Comparison of ENCODE assay signal across 1 cellular context in the genomic region with DNA sequence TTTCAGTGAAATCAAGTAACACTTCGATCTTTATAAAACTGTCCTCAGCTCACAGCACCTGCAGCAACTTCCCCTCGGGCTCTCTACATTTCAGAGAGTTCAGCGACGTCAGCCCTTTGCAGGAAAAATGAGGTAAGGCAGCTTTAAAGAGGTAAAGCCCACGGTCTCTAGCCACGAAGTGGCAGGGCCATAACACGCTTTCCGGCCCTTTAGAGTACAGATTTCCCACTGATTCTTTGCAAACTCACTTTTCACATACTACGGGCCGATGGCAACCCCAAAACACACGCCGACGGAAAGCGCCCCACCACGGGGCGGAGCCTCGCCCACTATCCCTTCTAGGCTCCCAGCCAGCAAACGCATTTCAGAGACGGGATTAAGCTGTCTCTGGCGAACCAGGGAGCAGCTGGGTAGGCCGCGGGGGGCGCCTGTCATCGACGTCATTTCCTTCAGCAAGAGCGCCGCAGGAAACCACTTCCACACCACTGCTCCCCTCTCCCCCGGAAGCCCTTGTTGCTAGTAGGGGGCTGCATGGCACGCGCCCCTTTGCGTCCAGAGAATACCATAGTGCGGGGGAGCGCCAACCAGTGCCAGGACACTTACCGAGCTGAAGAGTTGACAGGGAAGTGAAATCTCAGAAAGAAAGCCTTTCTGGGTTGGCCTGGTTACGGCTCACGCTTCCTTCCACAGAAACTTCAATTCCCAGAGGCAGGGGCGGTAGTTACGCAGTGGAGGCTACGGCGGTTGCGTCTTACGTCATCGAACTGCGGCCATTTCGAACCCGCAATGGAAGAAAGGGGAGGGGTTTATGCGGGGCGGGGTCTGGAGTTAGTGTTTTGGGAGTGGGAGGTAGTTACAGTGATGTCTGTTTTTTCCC.
TF ChIP-seq lines count a peak whose summit lies in the region.

A gene with protein sequence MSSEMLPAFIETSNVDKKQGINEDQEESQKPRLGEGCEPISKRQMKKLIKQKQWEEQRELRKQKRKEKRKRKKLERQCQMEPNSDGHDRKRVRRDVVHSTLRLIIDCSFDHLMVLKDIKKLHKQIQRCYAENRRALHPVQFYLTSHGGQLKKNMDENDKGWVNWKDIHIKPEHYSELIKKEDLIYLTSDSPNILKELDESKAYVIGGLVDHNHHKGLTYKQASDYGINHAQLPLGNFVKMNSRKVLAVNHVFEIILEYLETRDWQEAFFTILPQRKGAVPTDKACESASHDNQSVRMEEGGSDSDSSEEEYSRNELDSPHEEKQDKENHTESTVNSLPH (minus strand): TSS at position 730 of the 877 bp plus-strand sequence. CDS start 4,701 bp downstream, outside the sequence.

TF ChIP-seq in HEK293, 187 proteins besides CTCF, POLR2A, EP300 and RAD21 (continued from another document):
- TF ChIP-seq, protein P1, sequence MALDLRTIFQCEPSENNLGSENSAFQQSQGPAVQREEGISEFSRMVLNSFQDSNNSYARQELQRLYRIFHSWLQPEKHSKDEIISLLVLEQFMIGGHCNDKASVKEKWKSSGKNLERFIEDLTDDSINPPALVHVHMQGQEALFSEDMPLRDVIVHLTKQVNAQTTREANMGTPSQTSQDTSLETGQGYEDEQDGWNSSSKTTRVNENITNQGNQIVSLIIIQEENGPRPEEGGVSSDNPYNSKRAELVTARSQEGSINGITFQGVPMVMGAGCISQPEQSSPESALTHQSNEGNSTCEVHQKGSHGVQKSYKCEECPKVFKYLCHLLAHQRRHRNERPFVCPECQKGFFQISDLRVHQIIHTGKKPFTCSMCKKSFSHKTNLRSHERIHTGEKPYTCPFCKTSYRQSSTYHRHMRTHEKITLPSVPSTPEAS (tag by site-specific recombination; IDR thresholded peaks at IDR 0.05): no peak
- TF ChIP-seq, protein P2, sequence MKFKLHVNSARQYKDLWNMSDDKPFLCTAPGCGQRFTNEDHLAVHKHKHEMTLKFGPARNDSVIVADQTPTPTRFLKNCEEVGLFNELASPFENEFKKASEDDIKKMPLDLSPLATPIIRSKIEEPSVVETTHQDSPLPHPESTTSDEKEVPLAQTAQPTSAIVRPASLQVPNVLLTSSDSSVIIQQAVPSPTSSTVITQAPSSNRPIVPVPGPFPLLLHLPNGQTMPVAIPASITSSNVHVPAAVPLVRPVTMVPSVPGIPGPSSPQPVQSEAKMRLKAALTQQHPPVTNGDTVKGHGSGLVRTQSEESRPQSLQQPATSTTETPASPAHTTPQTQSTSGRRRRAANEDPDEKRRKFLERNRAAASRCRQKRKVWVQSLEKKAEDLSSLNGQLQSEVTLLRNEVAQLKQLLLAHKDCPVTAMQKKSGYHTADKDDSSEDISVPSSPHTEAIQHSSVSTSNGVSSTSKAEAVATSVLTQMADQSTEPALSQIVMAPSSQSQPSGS (tag by site-specific recombination; IDR thresholded peaks at IDR 0.05; ENCODE audit: low read depth): peak; percentile 96
- TF ChIP-seq, protein P3, sequence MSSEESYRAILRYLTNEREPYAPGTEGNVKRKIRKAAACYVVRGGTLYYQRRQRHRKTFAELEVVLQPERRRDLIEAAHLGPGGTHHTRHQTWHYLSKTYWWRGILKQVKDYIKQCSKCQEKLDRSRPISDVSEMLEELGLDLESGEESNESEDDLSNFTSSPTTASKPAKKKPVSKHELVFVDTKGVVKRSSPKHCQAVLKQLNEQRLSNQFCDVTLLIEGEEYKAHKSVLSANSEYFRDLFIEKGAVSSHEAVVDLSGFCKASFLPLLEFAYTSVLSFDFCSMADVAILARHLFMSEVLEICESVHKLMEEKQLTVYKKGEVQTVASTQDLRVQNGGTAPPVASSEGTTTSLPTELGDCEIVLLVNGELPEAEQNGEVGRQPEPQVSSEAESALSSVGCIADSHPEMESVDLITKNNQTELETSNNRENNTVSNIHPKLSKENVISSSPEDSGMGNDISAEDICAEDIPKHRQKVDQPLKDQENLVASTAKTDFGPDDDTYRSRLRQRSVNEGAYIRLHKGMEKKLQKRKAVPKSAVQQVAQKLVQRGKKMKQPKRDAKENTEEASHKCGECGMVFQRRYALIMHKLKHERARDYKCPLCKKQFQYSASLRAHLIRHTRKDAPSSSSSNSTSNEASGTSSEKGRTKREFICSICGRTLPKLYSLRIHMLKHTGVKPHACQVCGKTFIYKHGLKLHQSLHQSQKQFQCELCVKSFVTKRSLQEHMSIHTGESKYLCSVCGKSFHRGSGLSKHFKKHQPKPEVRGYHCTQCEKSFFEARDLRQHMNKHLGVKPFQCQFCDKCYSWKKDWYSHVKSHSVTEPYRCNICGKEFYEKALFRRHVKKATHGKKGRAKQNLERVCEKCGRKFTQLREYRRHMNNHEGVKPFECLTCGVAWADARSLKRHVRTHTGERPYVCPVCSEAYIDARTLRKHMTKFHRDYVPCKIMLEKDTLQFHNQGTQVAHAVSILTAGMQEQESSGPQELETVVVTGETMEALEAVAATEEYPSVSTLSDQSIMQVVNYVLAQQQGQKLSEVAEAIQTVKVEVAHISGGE (tag by site-specific recombination; conservative IDR thresholded peaks at IDR 0.05; ENCODE audit: low read depth): peak; percentile 92
- TF ChIP-seq ZNF558 (tag by site-specific recombination; IDR thresholded peaks at IDR 0.05) (no peak), ZNF324 (tag by site-specific recombination; IDR thresholded peaks at IDR 0.05) (no peak), GFI1B (tag by site-specific recombination; IDR thresholded peaks at IDR 0.05) (no peak), ZBTB17 (tag by site-specific recombination; IDR thresholded peaks at IDR 0.05) (peak; percentile 65), SP2 (tag by site-specific recombination; IDR thresholded peaks at IDR 0.05) (peak; percentile 83), WT1 (tag by site-specific recombination; IDR thresholded peaks at IDR 0.05) (no peak), GLI4 (tag by site-specific recombination; IDR thresholded peaks at IDR 0.05) (no peak), OSR2 (tag by site-specific recombination; IDR thresholded peaks at IDR 0.05) (peak; percentile 45; the same call in 1 of the 2 replicates), ZNF544 (tag by site-specific recombination; IDR thresholded peaks at IDR 0.05) (no peak), ZNF792 (tag by site-specific recombination; IDR thresholded peaks at IDR 0.05) (no peak), ZNF768 (tag by site-specific recombination; IDR thresholded peaks at IDR 0.05) (no peak), ZNF2 (tag by site-specific recombination; IDR thresholded peaks at IDR 0.05) (peak; percentile 47; the same call in 1 of the 2 replicates), ZSCAN16 (tag by site-specific recombination; IDR thresholded peaks at IDR 0.05) (no peak), YY1 (tag by site-specific recombination; IDR thresholded peaks at IDR 0.05) (peak; percentile 17; the same call in 1 of the 2 replicates), GLIS2 (tag by site-specific recombination; IDR thresholded peaks at IDR 0.05) (peak; percentile 77), ZNF561 (tag by site-specific recombination; IDR thresholded peaks at IDR 0.05; ENCODE audit: borderline replicate concordance) (peak; percentile 50; the same call in 1 of the 2 replicates), ZNF354C (tag by site-specific recombination; IDR thresholded peaks at IDR 0.05; ENCODE audit: borderline replicate concordance, low read depth) (no peak), TRIM28 (IDR thresholded peaks at IDR 0.05; ENCODE audit: borderline replicate concordance, low read length) (peak; percentile 62; the same call in 1 of the 2 replicates), ZFP37 (tag by site-specific recombination; IDR thresholded peaks at IDR 0.05) (no peak), ZNF24 (tag by site-specific recombination; IDR thresholded peaks at IDR 0.05) (no peak), ZNF350 (tag by site-specific recombination; IDR thresholded peaks at IDR 0.05) (no peak), ZNF114 (tag by site-specific recombination; IDR thresholded peaks at IDR 0.05) (no peak), KLF9 (tag by site-specific recombination; IDR thresholded peaks at IDR 0.05; ENCODE audit: low read depth) (no peak), ZNF658 (tag by site-specific recombination; IDR thresholded peaks at IDR 0.05) (no peak), ZNF223 (tag by site-specific recombination; IDR thresholded peaks at IDR 0.05) (no peak), ZNF623 (tag by site-specific recombination; IDR thresholded peaks at IDR 0.05) (no peak), ZNF266 (tag by site-specific recombination; IDR thresholded peaks at IDR 0.05; ENCODE audit: low read depth) (no peak), ZFP69B (tag by site-specific recombination; IDR thresholded peaks at IDR 0.05) (peak; percentile 60)
- TF ChIP-seq, protein P4, sequence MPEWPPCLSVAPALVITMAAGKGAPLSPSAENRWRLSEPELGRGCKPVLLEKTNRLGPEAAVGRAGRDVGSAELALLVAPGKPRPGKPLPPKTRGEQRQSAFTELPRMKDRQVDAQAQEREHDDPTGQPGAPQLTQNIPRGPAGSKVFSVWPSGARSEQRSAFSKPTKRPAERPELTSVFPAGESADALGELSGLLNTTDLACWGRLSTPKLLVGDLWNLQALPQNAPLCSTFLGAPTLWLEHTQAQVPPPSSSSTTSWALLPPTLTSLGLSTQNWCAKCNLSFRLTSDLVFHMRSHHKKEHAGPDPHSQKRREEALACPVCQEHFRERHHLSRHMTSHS (tag by site-specific recombination; IDR thresholded peaks at IDR 0.05): no peak
- TF ChIP-seq, protein P5, sequence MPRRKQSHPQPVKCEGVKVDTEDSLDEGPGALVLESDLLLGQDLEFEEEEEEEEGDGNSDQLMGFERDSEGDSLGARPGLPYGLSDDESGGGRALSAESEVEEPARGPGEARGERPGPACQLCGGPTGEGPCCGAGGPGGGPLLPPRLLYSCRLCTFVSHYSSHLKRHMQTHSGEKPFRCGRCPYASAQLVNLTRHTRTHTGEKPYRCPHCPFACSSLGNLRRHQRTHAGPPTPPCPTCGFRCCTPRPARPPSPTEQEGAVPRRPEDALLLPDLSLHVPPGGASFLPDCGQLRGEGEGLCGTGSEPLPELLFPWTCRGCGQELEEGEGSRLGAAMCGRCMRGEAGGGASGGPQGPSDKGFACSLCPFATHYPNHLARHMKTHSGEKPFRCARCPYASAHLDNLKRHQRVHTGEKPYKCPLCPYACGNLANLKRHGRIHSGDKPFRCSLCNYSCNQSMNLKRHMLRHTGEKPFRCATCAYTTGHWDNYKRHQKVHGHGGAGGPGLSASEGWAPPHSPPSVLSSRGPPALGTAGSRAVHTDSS (tag by site-specific recombination; IDR thresholded peaks at IDR 0.05): no peak
- TF ChIP-seq, protein P6, sequence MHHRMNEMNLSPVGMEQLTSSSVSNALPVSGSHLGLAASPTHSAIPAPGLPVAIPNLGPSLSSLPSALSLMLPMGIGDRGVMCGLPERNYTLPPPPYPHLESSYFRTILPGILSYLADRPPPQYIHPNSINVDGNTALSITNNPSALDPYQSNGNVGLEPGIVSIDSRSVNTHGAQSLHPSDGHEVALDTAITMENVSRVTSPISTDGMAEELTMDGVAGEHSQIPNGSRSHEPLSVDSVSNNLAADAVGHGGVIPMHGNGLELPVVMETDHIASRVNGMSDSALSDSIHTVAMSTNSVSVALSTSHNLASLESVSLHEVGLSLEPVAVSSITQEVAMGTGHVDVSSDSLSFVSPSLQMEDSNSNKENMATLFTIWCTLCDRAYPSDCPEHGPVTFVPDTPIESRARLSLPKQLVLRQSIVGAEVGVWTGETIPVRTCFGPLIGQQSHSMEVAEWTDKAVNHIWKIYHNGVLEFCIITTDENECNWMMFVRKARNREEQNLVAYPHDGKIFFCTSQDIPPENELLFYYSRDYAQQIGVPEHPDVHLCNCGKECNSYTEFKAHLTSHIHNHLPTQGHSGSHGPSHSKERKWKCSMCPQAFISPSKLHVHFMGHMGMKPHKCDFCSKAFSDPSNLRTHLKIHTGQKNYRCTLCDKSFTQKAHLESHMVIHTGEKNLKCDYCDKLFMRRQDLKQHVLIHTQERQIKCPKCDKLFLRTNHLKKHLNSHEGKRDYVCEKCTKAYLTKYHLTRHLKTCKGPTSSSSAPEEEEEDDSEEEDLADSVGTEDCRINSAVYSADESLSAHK (tag by site-specific recombination; IDR thresholded peaks at IDR 0.05): no peak
